In genomic region chr14:32813401-32813800, GRCh38 we compare ENCODE assay signal across 18 cellular contexts.
"Had no signal": no experiment of that assay in that cellular context is flagged by ENCODE, and none has a peak within 500 bp of the region (broad histone marks: within the 10 kb centered on the region; RNA-seq: fewer than 3 reads in every experiment).

No MANE protein-coding gene starts in this region.

- H3K27ac ChIP-seq: body of pancreas, coronary artery, foreskin keratinocyte, left lung, thyroid gland, WERI-Rb-1 had no signal

- ATAC-seq: activated CD4-positive, alpha-beta T cell treated with anti-CD3 and anti-CD28 coated beads for 36 hours; body of pancreas; foreskin keratinocyte; left lung; natural killer cell; stimulated activated effector memory CD8-positive, alpha-beta T cell treated with anti-CD3 and anti-CD28 coated beads, Interleukin-12 subunit alpha, Interleukin-12 subunit beta, amount 100 ng/mL, for 72 hours had no signal

- H3K36me3 ChIP-seq: left lung, thyroid gland, WERI-Rb-1 had no signal

- DNase-seq: activated CD4-positive, alpha-beta memory T cell treated with anti-CD3 and anti-CD28 coated beads, Interleukin-2, amount 10 ng/mL, durations not matched to agents 7 days and 5 days; activated CD4-positive, alpha-beta T cell treated with anti-CD3 and anti-CD28 coated beads for 36 hours; activated naive CD4-positive, alpha-beta T cell treated with anti-CD3 and anti-CD28 coated beads, Interleukin-2, amount 10 ng/mL, durations not matched to agents 7 days and 5 days; activated T-cell treated with anti-CD3 and anti-CD28 coated beads, Interleukin-2, amount 50 U/mL, for 24 hours; body of pancreas; central memory CD4-positive, alpha-beta T cell; effector CD4-positive, alpha-beta T cell; foreskin keratinocyte; glutamatergic neuron; left lung; mesenchymal stem cell; natural killer cell; T-helper 1 cell; T1000; thyroid gland; WERI-Rb-1 had no signal

- H3K9me3 ChIP-seq: body of pancreas, left lung, thyroid gland had no signal

- H3K4me1 ChIP-seq: foreskin keratinocyte had no signal

- H3K27me3 ChIP-seq: body of pancreas, left lung, thyroid gland had no signal

- H3K4me3 ChIP-seq: body of pancreas, coronary artery, left lung, thyroid gland had no signal
